Comparison of ENCODE assay signal across 40 cellular contexts in the genomic region with DNA sequence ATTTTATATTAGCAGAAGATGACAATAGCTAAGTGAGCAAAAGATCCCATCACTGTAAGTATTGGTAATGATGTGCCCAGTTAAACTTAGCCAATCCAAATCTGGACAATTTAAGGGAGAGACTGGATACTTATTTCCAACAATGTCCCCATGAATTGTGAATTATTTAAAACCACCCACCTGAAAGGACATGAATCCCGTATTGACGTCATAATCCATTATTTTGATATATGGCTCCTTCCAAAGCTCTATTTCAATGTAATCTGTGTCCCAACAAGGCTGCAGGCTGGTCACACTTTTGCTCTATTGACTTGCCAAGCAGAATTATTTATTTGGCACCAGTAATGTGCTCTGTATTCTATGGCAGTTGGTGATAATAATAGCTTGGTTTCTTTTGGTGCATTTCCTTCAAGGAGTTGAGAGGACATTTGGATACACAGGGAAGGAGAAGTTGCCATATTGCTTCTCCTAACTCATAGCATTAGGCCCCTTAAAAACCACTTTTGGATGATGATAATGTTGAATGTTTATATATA.
"Had no signal": no experiment of that assay in that cellular context is flagged by ENCODE, and none has a peak within 500 bp of the region (broad histone marks: within the 10 kb centered on the region; RNA-seq: fewer than 3 reads in every experiment).

No MANE protein-coding gene starts in this region.

- H3K27me3 ChIP-seq: adrenal gland, ascending aorta, body of pancreas, brain microvascular endothelial cell, breast epithelium, cardiac muscle cell had no signal

- H3K27ac Mint-ChIP-seq: activated naive CD4-positive, alpha-beta T cell treated with anti-CD3 and anti-CD28 coated beads for 36 hours; activated naive CD4-positive, alpha-beta T cell treated with anti-CD3 and anti-CD28 coated beads, Interleukin-2, amount 10 ng/mL, durations not matched to agents 7 days and 5 days; activated naive CD4-positive, alpha-beta T cell treated with anti-CD3 and anti-CD28 coated beads, Interleukin-2, amount 50 U/mL, for 24 hours; activated naive CD4-positive, alpha-beta T cell treated with anti-CD3 and anti-CD28 coated beads, Interleukin-2, amount 50 U/mL, for 72 hours; activated naive CD8-positive, alpha-beta T cell; activated naive CD8-positive, alpha-beta T cell treated with anti-CD3 and anti-CD28 coated beads for 36 hours; activated naive CD8-positive, alpha-beta T cell treated with anti-CD3 and anti-CD28 coated beads, Interleukin-2, amount 10 ng/mL, durations not matched to agents 7 days and 5 days; activated naive CD8-positive, alpha-beta T cell treated with anti-CD3 and anti-CD28 coated beads, Interleukin-2, amount 50 U/mL, for 24 hours; activated T-cell treated with anti-CD3 and anti-CD28 coated beads, Interleukin-2, amount 50 U/mL, for 24 hours; activated T-cell treated with anti-CD3 and anti-CD28 coated beads, Interleukin-2, amount 50 U/mL, for 72 hours; activated T-helper 1 cell treated with anti-CD3 and anti-CD28 coated beads, Interleukin-12 subunit alpha, Interleukin-12 subunit beta, Interleukin-2, Interleukin-4 antibody, amounts not matched to agents 30 ng/mL and 10 ng/mL and 1 ng/mL, durations not matched to agents 14 hours and 24 hours and 36 hours; activated T-helper 17 cell treated with anti-CD3 and anti-CD28 coated beads, Interleukin-2, amount 50 U/mL, for 72 hours; activated T-helper 2 cell treated with anti-CD3 and anti-CD28 coated beads, Interferon-gamma antibody, Interleukin-2, Interleukin-4, amounts not matched to agents 10 μg/mL and 5 μg/mL and 100 μg/mL, durations not matched to agents 14 hours and 24 hours and 36 hours; brain had no signal

- H3K9me3 Mint-ChIP-seq: activated naive CD4-positive, alpha-beta T cell treated with anti-CD3 and anti-CD28 coated beads, Interleukin-2, amount 10 ng/mL, durations not matched to agents 7 days and 5 days; activated naive CD4-positive, alpha-beta T cell treated with anti-CD3 and anti-CD28 coated beads, Interleukin-2, amount 50 U/mL, for 24 hours; activated naive CD4-positive, alpha-beta T cell treated with anti-CD3 and anti-CD28 coated beads, Interleukin-2, amount 50 U/mL, for 72 hours; activated naive CD8-positive, alpha-beta T cell treated with anti-CD3 and anti-CD28 coated beads for 36 hours; activated naive CD8-positive, alpha-beta T cell treated with anti-CD3 and anti-CD28 coated beads, Interleukin-2, amount 10 ng/mL, durations not matched to agents 7 days and 5 days; activated naive CD8-positive, alpha-beta T cell treated with anti-CD3 and anti-CD28 coated beads, Interleukin-2, amount 50 U/mL, for 24 hours; activated T-cell treated with anti-CD3 and anti-CD28 coated beads, Interleukin-2, amount 50 U/mL, for 24 hours; activated T-cell treated with anti-CD3 and anti-CD28 coated beads, Interleukin-2, amount 50 U/mL, for 4 hours; activated T-cell treated with anti-CD3 and anti-CD28 coated beads, Interleukin-2, amount 50 U/mL, for 72 hours; activated T-helper 1 cell treated with anti-CD3 and anti-CD28 coated beads, Interleukin-12 subunit alpha, Interleukin-12 subunit beta, Interleukin-2, Interleukin-4 antibody, amounts not matched to agents 30 ng/mL and 10 ng/mL and 1 ng/mL, durations not matched to agents 14 hours and 24 hours and 36 hours; activated T-helper 2 cell treated with anti-CD3 and anti-CD28 coated beads, Interferon-gamma antibody, Interleukin-2, Interleukin-4, amounts not matched to agents 10 μg/mL and 5 μg/mL and 100 μg/mL, durations not matched to agents 14 hours and 24 hours and 36 hours; brain had no signal

- DNase-seq: activated effector memory CD4-positive, alpha-beta T cell treated with anti-CD3 and anti-CD28 coated beads, Interleukin-2, amount 50 U/mL, for 16 hours; activated effector memory CD4-positive, alpha-beta T cell treated with Interleukin-2 at 50 U/mL for 16 hours; activated gamma-delta T cell; activated gamma-delta T cell treated with Interleukin-2 at 50 U/mL for 16 hours; activated naive CD4-positive, alpha-beta T cell; activated naive CD4-positive, alpha-beta T cell treated with anti-CD3 and anti-CD28 coated beads for 36 hours; activated naive CD4-positive, alpha-beta T cell treated with anti-CD3 and anti-CD28 coated beads, Interleukin-2, amount 10 ng/mL, durations not matched to agents 7 days and 5 days; activated naive CD4-positive, alpha-beta T cell treated with anti-CD3 and anti-CD28 coated beads, Interleukin-2, amount 50 U/mL, for 16 hours; activated naive CD4-positive, alpha-beta T cell treated with Interleukin-2 at 50 U/mL for 16 hours; activated naive CD8-positive, alpha-beta T cell treated with anti-CD3 and anti-CD28 coated beads for 36 hours; activated naive CD8-positive, alpha-beta T cell treated with anti-CD3 and anti-CD28 coated beads, Interleukin-2, amount 10 ng/mL, durations not matched to agents 7 days and 5 days; activated naive CD8-positive, alpha-beta T cell treated with anti-CD3 and anti-CD28 coated beads, Interleukin-2, amount 50 U/mL, for 24 hours; activated T-cell treated with anti-CD3 and anti-CD28 coated beads for 4 hours; activated T-cell treated with anti-CD3 and anti-CD28 coated beads, Interleukin-2, amount 50 U/mL, for 1 hour; activated T-cell treated with anti-CD3 and anti-CD28 coated beads, Interleukin-2, amount 50 U/mL, for 24 hours; activated T-cell treated with anti-CD3 and anti-CD28 coated beads, Interleukin-2, amount 50 U/mL, for 4 hours; activated T-cell treated with anti-CD3 and anti-CD28 coated beads, Interleukin-2, amount 50 U/mL, for 48 hours; activated T-cell treated with anti-CD3 and anti-CD28 coated beads, Interleukin-2, amount 50 U/mL, for 72 hours; adrenal gland; amniotic stem cell; amygdala; anterior cingulate cortex; aorta; body of pancreas; brain microvascular endothelial cell; central memory CD4-positive, alpha-beta T cell; cerebellar nuclear complex had no signal

- ATAC-seq: activated naive CD4-positive, alpha-beta T cell treated with anti-CD3 and anti-CD28 coated beads, Interleukin-2, amount 50 U/mL, for 72 hours; activated naive CD8-positive, alpha-beta T cell treated with anti-CD3 and anti-CD28 coated beads, Interleukin-2, amount 50 U/mL, for 24 hours; activated T-cell treated with anti-CD3 and anti-CD28 coated beads, Interleukin-2, amount 50 U/mL, for 4 hours; activated T-cell treated with anti-CD3 and anti-CD28 coated beads, Interleukin-2, amount 50 U/mL, for 72 hours; activated T-helper 17 cell treated with anti-CD3 and anti-CD28 coated beads, Interleukin-2, amount 50 U/mL, for 72 hours; body of pancreas had no signal

- FAIRE-seq: astrocyte, bronchial epithelial cell had no signal

- H3K9me3 ChIP-seq: adrenal gland, ascending aorta, body of pancreas, breast epithelium had no signal

- H3K36me3 ChIP-seq: adrenal gland, ascending aorta, brain microvascular endothelial cell, breast epithelium, cardiac muscle cell had no signal

- H3K4me1 Mint-ChIP-seq: activated naive CD4-positive, alpha-beta T cell treated with anti-CD3 and anti-CD28 coated beads, Interleukin-2, amount 10 ng/mL, durations not matched to agents 7 days and 5 days; activated naive CD4-positive, alpha-beta T cell treated with anti-CD3 and anti-CD28 coated beads, Interleukin-2, amount 50 U/mL, for 24 hours; activated naive CD8-positive, alpha-beta T cell treated with anti-CD3 and anti-CD28 coated beads for 36 hours; activated naive CD8-positive, alpha-beta T cell treated with anti-CD3 and anti-CD28 coated beads, Interleukin-2, amount 10 ng/mL, durations not matched to agents 7 days and 5 days; activated naive CD8-positive, alpha-beta T cell treated with anti-CD3 and anti-CD28 coated beads, Interleukin-2, amount 50 U/mL, for 24 hours; activated T-helper 17 cell treated with anti-CD3 and anti-CD28 coated beads, Interleukin-2, amount 50 U/mL, for 72 hours; brain; central memory CD8-positive, alpha-beta T cell had no signal

- H3K4me3 ChIP-seq: adrenal gland, ascending aorta, body of pancreas, breast epithelium, cardiac muscle cell had no signal

- H3K27ac ChIP-seq: adrenal gland, ascending aorta, body of pancreas, brain microvascular endothelial cell, breast epithelium, cardiac muscle cell had no signal

- H3K27me3 Mint-ChIP-seq: activated naive CD4-positive, alpha-beta T cell treated with anti-CD3 and anti-CD28 coated beads, Interleukin-2, amount 10 ng/mL, durations not matched to agents 7 days and 5 days; activated naive CD8-positive, alpha-beta T cell treated with anti-CD3 and anti-CD28 coated beads for 36 hours; activated naive CD8-positive, alpha-beta T cell treated with anti-CD3 and anti-CD28 coated beads, Interleukin-2, amount 10 ng/mL, durations not matched to agents 7 days and 5 days; activated T-cell treated with anti-CD3 and anti-CD28 coated beads, Interleukin-2, amount 50 U/mL, for 24 hours; activated T-helper 17 cell treated with anti-CD3 and anti-CD28 coated beads, Interleukin-2, amount 50 U/mL, for 72 hours; brain; central memory CD8-positive, alpha-beta T cell had no signal

- H3K4me3 Mint-ChIP-seq: activated naive CD4-positive, alpha-beta T cell treated with anti-CD3 and anti-CD28 coated beads for 36 hours; activated naive CD4-positive, alpha-beta T cell treated with anti-CD3 and anti-CD28 coated beads, Interleukin-2, amount 10 ng/mL, durations not matched to agents 7 days and 5 days; activated naive CD4-positive, alpha-beta T cell treated with anti-CD3 and anti-CD28 coated beads, Interleukin-2, amount 50 U/mL, for 24 hours; activated naive CD8-positive, alpha-beta T cell; activated naive CD8-positive, alpha-beta T cell treated with anti-CD3 and anti-CD28 coated beads for 36 hours; activated naive CD8-positive, alpha-beta T cell treated with anti-CD3 and anti-CD28 coated beads, Interleukin-2, amount 10 ng/mL, durations not matched to agents 7 days and 5 days; activated naive CD8-positive, alpha-beta T cell treated with anti-CD3 and anti-CD28 coated beads, Interleukin-2, amount 50 U/mL, for 24 hours; activated T-cell treated with anti-CD3 and anti-CD28 coated beads, Interleukin-2, amount 50 U/mL, for 24 hours; activated T-cell treated with anti-CD3 and anti-CD28 coated beads, Interleukin-2, amount 50 U/mL, for 4 hours; activated T-cell treated with anti-CD3 and anti-CD28 coated beads, Interleukin-2, amount 50 U/mL, for 72 hours; activated T-helper 1 cell treated with anti-CD3 and anti-CD28 coated beads, Interleukin-12 subunit alpha, Interleukin-12 subunit beta, Interleukin-2, Interleukin-4 antibody, amounts not matched to agents 30 ng/mL and 10 ng/mL and 1 ng/mL, durations not matched to agents 14 hours and 24 hours and 36 hours; activated T-helper 17 cell treated with anti-CD3 and anti-CD28 coated beads, Interleukin-2, amount 50 U/mL, for 72 hours; brain; central memory CD8-positive, alpha-beta T cell had no signal

- H3K4me1 ChIP-seq: adrenal gland, ascending aorta, body of pancreas, breast epithelium had no signal

- H3K36me3 Mint-ChIP-seq: activated naive CD4-positive, alpha-beta T cell treated with anti-CD3 and anti-CD28 coated beads, Interleukin-2, amount 10 ng/mL, durations not matched to agents 7 days and 5 days; activated naive CD4-positive, alpha-beta T cell treated with anti-CD3 and anti-CD28 coated beads, Interleukin-2, amount 50 U/mL, for 24 hours; activated naive CD4-positive, alpha-beta T cell treated with anti-CD3 and anti-CD28 coated beads, Interleukin-2, amount 50 U/mL, for 72 hours; activated naive CD8-positive, alpha-beta T cell; activated naive CD8-positive, alpha-beta T cell treated with anti-CD3 and anti-CD28 coated beads for 36 hours; activated naive CD8-positive, alpha-beta T cell treated with anti-CD3 and anti-CD28 coated beads, Interleukin-2, amount 10 ng/mL, durations not matched to agents 7 days and 5 days; brain had no signal
